1 cellular context compared by ENCODE assay signal in genomic region chr3:52006017-52006819, GRCh38.
TF ChIP-seq lines count a peak whose summit lies in the region.

No MANE protein-coding gene starts in this region.

TF ChIP-seq in HepG2, 621 proteins besides CTCF, POLR2A, EP300 and RAD21:
- TF ChIP-seq PHF5A (CRISPR knock-in tag; IDR thresholded peaks at IDR 0.05; ENCODE audit: low read depth, unreplicated experiment) (no peak), TOPORS (CRISPR knock-in tag; IDR thresholded peaks at IDR 0.05) (no peak), ZNF883 (CRISPR knock-in tag; IDR thresholded peaks at IDR 0.05; ENCODE audit: not compliant biosample characterization) (no peak), ESRRA (CRISPR knock-in tag; IDR thresholded peaks at IDR 0.05; ENCODE audit: low read depth) (no peak), ZNF761 (CRISPR knock-in tag; conservative IDR thresholded peaks at IDR 0.05) (no peak), ZNF782 (CRISPR knock-in tag; IDR thresholded peaks at IDR 0.05; ENCODE audit: borderline replicate concordance) (no peak), ZNF713 (CRISPR knock-in tag; IDR thresholded peaks at IDR 0.05) (no peak), ZNF564 (CRISPR knock-in tag; IDR thresholded peaks at IDR 0.05) (no peak), SMAD1 (CRISPR knock-in tag; IDR thresholded peaks at IDR 0.05; ENCODE audit: borderline replicate concordance, low read depth) (no peak), SYNCRIP (IDR thresholded peaks at IDR 0.05; ENCODE audit: insufficient read depth, low read depth, low read length) (no peak)
